In the genomic region with DNA sequence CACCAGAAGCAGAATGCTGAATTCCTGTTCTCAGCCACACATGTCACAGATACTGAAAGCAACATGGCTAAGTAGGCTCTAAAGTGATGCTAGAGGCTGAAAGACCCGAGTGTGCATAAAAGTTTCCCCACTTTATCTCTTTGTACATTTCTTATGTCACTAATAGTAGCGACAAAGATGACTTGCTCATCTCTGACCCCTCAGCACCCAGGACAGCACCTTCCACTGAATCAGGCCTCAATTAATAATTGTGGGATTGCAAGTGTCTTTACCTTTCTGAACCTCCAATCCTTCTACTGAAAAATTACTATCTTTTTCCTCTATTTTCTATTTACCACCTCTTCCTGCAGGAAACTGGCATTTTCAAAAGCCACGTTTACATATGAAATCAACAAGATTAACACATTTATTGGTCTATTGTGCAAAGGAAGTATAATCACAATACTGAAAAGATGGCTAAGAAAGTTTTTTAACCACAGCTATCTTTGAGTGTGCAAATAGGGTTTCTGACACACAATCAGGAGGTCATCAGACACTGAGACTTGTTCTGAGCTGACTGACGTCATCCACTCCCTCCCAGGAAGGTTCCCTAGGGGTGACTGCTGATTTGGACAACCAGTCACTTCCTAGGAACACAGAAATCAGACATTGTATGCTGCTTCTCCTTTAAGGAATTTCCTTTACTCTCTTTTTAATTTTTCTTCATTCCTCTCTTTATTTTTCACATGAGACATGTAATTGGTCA, we compare ENCODE assay signal across 2 cellular contexts.
TF ChIP-seq lines count a peak whose summit lies in the region.

No MANE protein-coding gene starts in this region.

TF ChIP-seq in HepG2, 621 proteins besides CTCF, POLR2A, EP300 and RAD21 (continued from another document and continues in another):
- TF ChIP-seq, protein P1, sequence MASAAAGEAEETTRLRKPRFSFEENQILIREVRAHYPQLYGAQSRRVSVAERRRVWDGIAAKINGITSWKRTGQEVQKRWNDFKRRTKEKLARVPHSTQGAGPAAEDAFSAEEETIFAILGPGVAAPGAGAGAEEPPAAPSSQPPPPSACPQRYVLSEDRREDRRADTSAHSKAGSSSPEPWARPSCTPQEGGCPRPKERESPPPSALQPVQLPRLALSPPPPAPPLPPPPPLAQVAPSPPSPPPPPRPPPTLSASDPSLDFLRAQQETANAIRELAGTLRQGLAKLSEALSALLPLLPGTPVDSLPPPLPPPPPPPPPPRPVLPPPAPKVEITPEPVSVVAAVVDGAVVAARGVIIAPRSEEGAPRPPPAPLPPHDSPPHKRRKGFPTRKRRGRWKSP (CRISPR knock-in tag; IDR thresholded peaks at IDR 0.05): no peak
- no peak for TF ChIP-seq ZNF562 (CRISPR knock-in tag; IDR thresholded peaks at IDR 0.05; ENCODE audit: borderline replicate concordance)
- TF ChIP-seq ZFP36L2 (CRISPR knock-in tag; IDR thresholded peaks at IDR 0.05): no peak
- TF ChIP-seq LCORL (IDR thresholded peaks at IDR 0.05): no peak
- TF ChIP-seq LCORL (CRISPR knock-in tag; IDR thresholded peaks at IDR 0.05): no peak
- TF ChIP-seq CREB1 (IDR thresholded peaks at IDR 0.05): peak; percentile 87
- TF ChIP-seq CREB1 (CRISPR knock-in tag; IDR thresholded peaks at IDR 0.05): no peak
- no peak for TF ChIP-seq ZNF572 (CRISPR knock-in tag; IDR thresholded peaks at IDR 0.05)
- TF ChIP-seq NR3C1 (CRISPR knock-in tag; IDR thresholded peaks at IDR 0.05): no peak
- TF ChIP-seq ZNF354B (CRISPR knock-in tag; IDR thresholded peaks at IDR 0.05): no peak
- TF ChIP-seq, protein P2, sequence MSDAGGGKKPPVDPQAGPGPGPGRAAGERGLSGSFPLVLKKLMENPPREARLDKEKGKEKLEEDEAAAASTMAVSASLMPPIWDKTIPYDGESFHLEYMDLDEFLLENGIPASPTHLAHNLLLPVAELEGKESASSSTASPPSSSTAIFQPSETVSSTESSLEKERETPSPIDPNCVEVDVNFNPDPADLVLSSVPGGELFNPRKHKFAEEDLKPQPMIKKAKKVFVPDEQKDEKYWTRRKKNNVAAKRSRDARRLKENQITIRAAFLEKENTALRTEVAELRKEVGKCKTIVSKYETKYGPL (CRISPR knock-in tag; IDR thresholded peaks at IDR 0.05): no peak
- TF ChIP-seq, protein P3, sequence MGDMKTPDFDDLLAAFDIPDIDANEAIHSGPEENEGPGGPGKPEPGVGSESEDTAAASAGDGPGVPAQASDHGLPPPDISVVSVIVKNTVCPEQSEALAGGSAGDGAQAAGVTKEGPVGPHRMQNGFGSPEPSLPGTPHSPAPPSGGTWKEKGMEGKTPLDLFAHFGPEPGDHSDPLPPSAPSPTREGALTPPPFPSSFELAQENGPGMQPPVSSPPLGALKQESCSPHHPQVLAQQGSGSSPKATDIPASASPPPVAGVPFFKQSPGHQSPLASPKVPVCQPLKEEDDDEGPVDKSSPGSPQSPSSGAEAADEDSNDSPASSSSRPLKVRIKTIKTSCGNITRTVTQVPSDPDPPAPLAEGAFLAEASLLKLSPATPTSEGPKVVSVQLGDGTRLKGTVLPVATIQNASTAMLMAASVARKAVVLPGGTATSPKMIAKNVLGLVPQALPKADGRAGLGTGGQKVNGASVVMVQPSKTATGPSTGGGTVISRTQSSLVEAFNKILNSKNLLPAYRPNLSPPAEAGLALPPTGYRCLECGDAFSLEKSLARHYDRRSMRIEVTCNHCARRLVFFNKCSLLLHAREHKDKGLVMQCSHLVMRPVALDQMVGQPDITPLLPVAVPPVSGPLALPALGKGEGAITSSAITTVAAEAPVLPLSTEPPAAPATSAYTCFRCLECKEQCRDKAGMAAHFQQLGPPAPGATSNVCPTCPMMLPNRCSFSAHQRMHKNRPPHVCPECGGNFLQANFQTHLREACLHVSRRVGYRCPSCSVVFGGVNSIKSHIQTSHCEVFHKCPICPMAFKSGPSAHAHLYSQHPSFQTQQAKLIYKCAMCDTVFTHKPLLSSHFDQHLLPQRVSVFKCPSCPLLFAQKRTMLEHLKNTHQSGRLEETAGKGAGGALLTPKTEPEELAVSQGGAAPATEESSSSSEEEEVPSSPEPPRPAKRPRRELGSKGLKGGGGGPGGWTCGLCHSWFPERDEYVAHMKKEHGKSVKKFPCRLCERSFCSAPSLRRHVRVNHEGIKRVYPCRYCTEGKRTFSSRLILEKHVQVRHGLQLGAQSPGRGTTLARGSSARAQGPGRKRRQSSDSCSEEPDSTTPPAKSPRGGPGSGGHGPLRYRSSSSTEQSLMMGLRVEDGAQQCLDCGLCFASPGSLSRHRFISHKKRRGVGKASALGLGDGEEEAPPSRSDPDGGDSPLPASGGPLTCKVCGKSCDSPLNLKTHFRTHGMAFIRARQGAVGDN (CRISPR knock-in tag; IDR thresholded peaks at IDR 0.05): no peak
- TF ChIP-seq, protein P4, sequence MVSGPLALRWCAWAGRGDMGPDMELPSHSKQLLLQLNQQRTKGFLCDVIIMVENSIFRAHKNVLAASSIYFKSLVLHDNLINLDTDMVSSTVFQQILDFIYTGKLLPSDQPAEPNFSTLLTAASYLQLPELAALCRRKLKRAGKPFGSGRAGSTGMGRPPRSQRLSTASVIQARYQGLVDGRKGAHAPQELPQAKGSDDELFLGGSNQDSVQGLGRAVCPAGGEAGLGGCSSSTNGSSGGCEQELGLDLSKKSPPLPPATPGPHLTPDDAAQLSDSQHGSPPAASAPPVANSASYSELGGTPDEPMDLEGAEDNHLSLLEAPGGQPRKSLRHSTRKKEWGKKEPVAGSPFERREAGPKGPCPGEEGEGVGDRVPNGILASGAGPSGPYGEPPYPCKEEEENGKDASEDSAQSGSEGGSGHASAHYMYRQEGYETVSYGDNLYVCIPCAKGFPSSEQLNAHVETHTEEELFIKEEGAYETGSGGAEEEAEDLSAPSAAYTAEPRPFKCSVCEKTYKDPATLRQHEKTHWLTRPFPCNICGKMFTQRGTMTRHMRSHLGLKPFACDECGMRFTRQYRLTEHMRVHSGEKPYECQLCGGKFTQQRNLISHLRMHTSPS (CRISPR knock-in tag; IDR thresholded peaks at IDR 0.05; ENCODE audit: low read depth): no peak
- TF ChIP-seq SP4 (CRISPR knock-in tag; IDR thresholded peaks at IDR 0.05): no peak
- no peak for TF ChIP-seq ZNF335 (CRISPR knock-in tag; IDR thresholded peaks at IDR 0.05)
- TF ChIP-seq, protein P5, sequence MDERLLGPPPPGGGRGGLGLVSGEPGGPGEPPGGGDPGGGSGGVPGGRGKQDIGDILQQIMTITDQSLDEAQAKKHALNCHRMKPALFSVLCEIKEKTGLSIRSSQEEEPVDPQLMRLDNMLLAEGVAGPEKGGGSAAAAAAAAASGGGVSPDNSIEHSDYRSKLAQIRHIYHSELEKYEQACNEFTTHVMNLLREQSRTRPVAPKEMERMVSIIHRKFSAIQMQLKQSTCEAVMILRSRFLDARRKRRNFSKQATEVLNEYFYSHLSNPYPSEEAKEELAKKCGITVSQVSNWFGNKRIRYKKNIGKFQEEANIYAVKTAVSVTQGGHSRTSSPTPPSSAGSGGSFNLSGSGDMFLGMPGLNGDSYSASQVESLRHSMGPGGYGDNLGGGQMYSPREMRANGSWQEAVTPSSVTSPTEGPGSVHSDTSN (CRISPR knock-in tag; IDR thresholded peaks at IDR 0.05): no peak
- TF ChIP-seq, protein P6, sequence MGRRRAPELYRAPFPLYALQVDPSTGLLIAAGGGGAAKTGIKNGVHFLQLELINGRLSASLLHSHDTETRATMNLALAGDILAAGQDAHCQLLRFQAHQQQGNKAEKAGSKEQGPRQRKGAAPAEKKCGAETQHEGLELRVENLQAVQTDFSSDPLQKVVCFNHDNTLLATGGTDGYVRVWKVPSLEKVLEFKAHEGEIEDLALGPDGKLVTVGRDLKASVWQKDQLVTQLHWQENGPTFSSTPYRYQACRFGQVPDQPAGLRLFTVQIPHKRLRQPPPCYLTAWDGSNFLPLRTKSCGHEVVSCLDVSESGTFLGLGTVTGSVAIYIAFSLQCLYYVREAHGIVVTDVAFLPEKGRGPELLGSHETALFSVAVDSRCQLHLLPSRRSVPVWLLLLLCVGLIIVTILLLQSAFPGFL (CRISPR knock-in tag; IDR thresholded peaks at IDR 0.05): no peak

TF ChIP-seq in WTC11, 78 proteins besides CTCF, POLR2A, EP300 and RAD21 (continued from another document):
- TF ChIP-seq, protein P7, sequence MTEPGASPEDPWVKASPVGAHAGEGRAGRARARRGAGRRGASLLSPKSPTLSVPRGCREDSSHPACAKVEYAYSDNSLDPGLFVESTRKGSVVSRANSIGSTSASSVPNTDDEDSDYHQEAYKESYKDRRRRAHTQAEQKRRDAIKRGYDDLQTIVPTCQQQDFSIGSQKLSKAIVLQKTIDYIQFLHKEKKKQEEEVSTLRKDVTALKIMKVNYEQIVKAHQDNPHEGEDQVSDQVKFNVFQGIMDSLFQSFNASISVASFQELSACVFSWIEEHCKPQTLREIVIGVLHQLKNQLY (CRISPR knock-in tag; IDR thresholded peaks at IDR 0.05): no peak
